Comparison of ENCODE assay signal across 15 cellular contexts in genomic region chr1:117696567-117696966, GRCh38.
DNase-seq lines count a peak whose midpoint lies in the region; ATAC-seq and TF ChIP-seq lines count a peak whose summit lies in the region.
"Had no signal": no experiment of that assay in that cellular context is flagged by ENCODE, and none has a peak within 500 bp of the region (broad histone marks: within the 10 kb centered on the region; RNA-seq: fewer than 3 reads in every experiment).

No MANE protein-coding gene starts in this region.

- H3K9ac ChIP-seq in fibroblast of lung (ENCODE audit: insufficient read depth, low read length): peak overlapping the region; percentile 56

- TF ChIP-seq CTCF in heart left ventricle (IDR thresholded peaks at IDR 0.05) (no peak), fibroblast of lung (conservative IDR thresholded peaks at IDR 0.05 in 1 of 2, IDR thresholded peaks at IDR 0.05 in 1 of 2; ENCODE audit: low read depth in 1 of 2, low read length in 2 of 2) (no peak), osteoblast (IDR thresholded peaks at IDR 0.05; ENCODE audit: extremely low read depth, low read depth, low read length) (no peak), mesothelial cell of epicardium (IDR thresholded peaks at IDR 0.05; ENCODE audit: unreplicated experiment) (no peak)

- peaks cover 5% of the 10 kb centered on the region for H3K27me3 Mint-ChIP-seq in mesothelial cell of epicardium (ENCODE audit: low read depth)

- no peak overlapping the region for H3K4me3 Mint-ChIP-seq in mesothelial cell of epicardium
- H3K4me3 Mint-ChIP-seq: naive thymus-derived CD8-positive, alpha-beta T cell had no signal

- no peak for TF ChIP-seq POLR2A in heart left ventricle (IDR thresholded peaks at IDR 0.05)

- H2AFZ ChIP-seq in fibroblast of lung (ENCODE audit: low read length) (no peak overlapping the region), osteoblast (ENCODE audit: low read length) (no peak overlapping the region)

- peak overlapping the region; percentile 74 for H3K4me2 ChIP-seq in fibroblast of lung (ENCODE audit: extremely low read depth, insufficient read depth, low read length)
- peak overlapping the region; percentile 77 for H3K4me2 ChIP-seq in osteoblast (ENCODE audit: insufficient read depth, low read length)
- H3K4me2 ChIP-seq: A549 had no signal

- H4K20me1 ChIP-seq in fibroblast of lung (ENCODE audit: control insufficient read depth, extremely low read depth, insufficient read depth, low read length) (no peaks in the 10 kb centered on the region), osteoblast (ENCODE audit: insufficient read depth, low read length) (no peaks in the 10 kb centered on the region)

- DNase-seq in heart left ventricle (no peak), cardiac septum (ENCODE audit: low spot score) (no peak), fibroblast of lung (ENCODE audit: low read depth in 2 of 2) (peak; percentile 26 to 86), osteoblast (ENCODE audit: insufficient read length, low spot score, missing footprints) (no peak), aorta (no peak), EL (no peak), mesothelial cell of epicardium (ENCODE audit: low spot score in 2 of 2, unreplicated experiment in 2 of 2) (no peak)
- DNase-seq: activated CD4-positive, alpha-beta T cell treated with anti-CD3 and anti-CD28 coated beads for 4 hours; activated T-cell treated with anti-CD3 and anti-CD28 coated beads, Interleukin-2, amount 50 U/mL, for 48 hours; naive thymus-derived CD8-positive, alpha-beta T cell; NCI-H1092; NCI-H446 treated with DMSO at 0.1 percent for 48 hours; T-helper 1 cell had no signal

- no peaks in the 10 kb centered on the region for H3K9me3 Mint-ChIP-seq in mesothelial cell of epicardium
- H3K9me3 Mint-ChIP-seq: naive thymus-derived CD8-positive, alpha-beta T cell had no signal

- H3K4me1 Mint-ChIP-seq in mesothelial cell of epicardium: peaks cover 30% of the 10 kb centered on the region
- H3K4me1 Mint-ChIP-seq: naive thymus-derived CD8-positive, alpha-beta T cell had no signal

- intact Hi-C loops in heart left ventricle (cut with DNase I) (no loop called here), cardiac septum (cut with DNase I) (no loop called here), aorta (cut with DNase I) (loop anchor here (5.0 kb wide), 1 partner anchor 89 kb away; the partner anchor contains the start of gene TENT5C (in 2 of the 2))

- H3K27ac ChIP-seq in heart left ventricle (peak overlapping the region in 11 of 12 donors; percentile 31 to 85 (median 66)), fibroblast of lung (ENCODE audit: insufficient read depth, low read length) (peak overlapping the region; percentile 98), osteoblast (ENCODE audit: low read depth, low read length) (peak overlapping the region; percentile 94), aorta (ENCODE audit: low read depth in 1 of 2, low read length in 2 of 2) (peak overlapping the region; percentile 97 to 99)

- no peaks in the 10 kb centered on the region for H3K36me3 Mint-ChIP-seq in mesothelial cell of epicardium
- H3K36me3 Mint-ChIP-seq: naive thymus-derived CD8-positive, alpha-beta T cell had no signal

- ATAC-seq in heart left ventricle: no peak
- no peak for ATAC-seq in aorta (ENCODE audit: low FRiP score)
- no peak for ATAC-seq in GM21447 (IDR thresholded peaks at IDR 0.05; ENCODE audit: unreplicated experiment)
- ATAC-seq: naive thymus-derived CD8-positive, alpha-beta T cell had no signal

- no peak overlapping the region for H3K27ac Mint-ChIP-seq in mesothelial cell of epicardium

- WGBS in heart left ventricle, 4 donors: 50 to 72% (median 62%) methylated on average over 1 of the region's 1 CpG
- 3 to 5% methylated on average over 1 of the region's 1 CpG for WGBS in aorta, 2 donors

- peaks cover 0 to 25% (median 11%) of the 10 kb centered on the region in 12 donors for H3K4me1 ChIP-seq in heart left ventricle
- H3K4me1 ChIP-seq in fibroblast of lung (ENCODE audit: control insufficient read depth, extremely low read depth, insufficient read depth, low read length): peaks cover 11% of the 10 kb centered on the region
- peaks cover 36% of the 10 kb centered on the region for H3K4me1 ChIP-seq in osteoblast (ENCODE audit: insufficient read depth, low read length)
- peaks cover 0 to 14% of the 10 kb centered on the region in 2 donors for H3K4me1 ChIP-seq in aorta (ENCODE audit: control insufficient read depth in 1 of 2, insufficient read depth in 2 of 2, low read length in 2 of 2)
- H3K4me1 ChIP-seq: A549 had no signal

- H3K36me3 ChIP-seq in heart left ventricle (no peaks in the 10 kb centered on the region), fibroblast of lung (ENCODE audit: control insufficient read depth, insufficient read depth, low read length) (no peaks in the 10 kb centered on the region), osteoblast (ENCODE audit: insufficient read depth, low read length) (no peaks in the 10 kb centered on the region), aorta (ENCODE audit: control insufficient read depth in 1 of 2, insufficient read depth in 2 of 2, low read length in 1 of 2) (no peaks in the 10 kb centered on the region)

- H3K4me3 ChIP-seq in heart left ventricle (no peak overlapping the region), fibroblast of lung (replicated peaks in 1 of 4; ENCODE audit: control extremely low read depth in 1 of 4, insufficient read depth in 1 of 4, low read depth in 3 of 4, low read length in 4 of 4) (no peak overlapping the region), osteoblast (ENCODE audit: insufficient read depth, low read length) (no peak overlapping the region), aorta (ENCODE audit: low read length in 2 of 2) (no peak overlapping the region)
- H3K4me3 ChIP-seq: A549 had no signal

- H3K79me2 ChIP-seq in fibroblast of lung (ENCODE audit: control insufficient read depth, insufficient read depth, low read length): no peaks in the 10 kb centered on the region
- no peaks in the 10 kb centered on the region for H3K79me2 ChIP-seq in osteoblast (ENCODE audit: insufficient read depth, low read length)

- H3K9me3 ChIP-seq in heart left ventricle (no peaks in the 10 kb centered on the region), fibroblast of lung (ENCODE audit: control insufficient read depth, insufficient read depth, low read depth, low read length) (no peaks in the 10 kb centered on the region), osteoblast (ENCODE audit: low read depth, low read length) (no peaks in the 10 kb centered on the region), aorta (ENCODE audit: control insufficient read depth, low read length) (no peaks in the 10 kb centered on the region)
- H3K9me3 ChIP-seq: A549 had no signal

- H3K27me3 ChIP-seq in heart left ventricle (no peaks in the 10 kb centered on the region), fibroblast of lung (ENCODE audit: control insufficient read depth, insufficient read depth, low read length) (no peaks in the 10 kb centered on the region), osteoblast (ENCODE audit: insufficient read depth, low read length) (peaks cover 6% of the 10 kb centered on the region), aorta (ENCODE audit: control insufficient read depth in 1 of 2, insufficient read depth in 2 of 2, low read length in 1 of 2) (no peaks in the 10 kb centered on the region)

Comparison
In these comparisons a context has a peak if more than half of its experiments do, and no peak if none do; other contexts are left out.
1. DNase-seq: peak in fibroblast of lung (2 of 2); none in heart left ventricle (0 of 5), cardiac septum (single experiment), osteoblast (single experiment), aorta (0 of 2), EL (single experiment) and mesothelial cell of epicardium (0 of 2).
2. intact Hi-C loops: an anchor here in aorta (5.0 kb wide); none called in heart left ventricle and cardiac septum.
3. Peak in every context shown above with its lines, with median percentiles within 50 percentile points of each other: H3K27ac ChIP-seq.